In genomic region chr21:42974832-42975820, GRCh38 we compare ENCODE assay signal across 8 cellular contexts. TPM values are rescaled to one million over a fixed set of nuclear protein-coding genes. Genes with fewer than 3 reads are reported as not detected.
A peak's percentile ranks its signal among the peaks of the same experiment; 100 is the strongest.
DNase-seq lines count a peak whose midpoint lies in the region; ATAC-seq and TF ChIP-seq lines count a peak whose summit lies in the region.

No MANE protein-coding gene starts in this region.

- POLR2A ChIA-PET in CD8-positive, alpha-beta memory T cell (lab: Charles Lee), result interaction anchor here (1.3 kb wide), 1 partner anchor 83 kb away, joined by 13 read pairs; the partner anchor contains the start of gene NDUFV3

- peaks cover 0 to 11% (median 1%) of the 10 kb centered on the region in 3 donors for H3K36me3 Mint-ChIP-seq in CD8-positive, alpha-beta memory T cell
- peaks cover 24% of the 10 kb centered on the region for H3K36me3 Mint-ChIP-seq in stimulated activated effector memory CD8-positive, alpha-beta T cell treated with anti-CD3 and anti-CD28 coated beads, Interleukin-12 subunit alpha, Interleukin-12 subunit beta, amount 100 ng/mL, for 72 hours

- peaks cover 18% of the 10 kb centered on the region for H3K4me1 ChIP-seq in CD8-positive, alpha-beta memory T cell (ENCODE audit: insufficient read depth, low read length)
- peaks cover 24% of the 10 kb centered on the region for H3K4me1 ChIP-seq in NT2/D1 (ENCODE audit: insufficient read depth, insufficient read length)
- H3K4me1 ChIP-seq in muscle layer of colon (ENCODE audit: insufficient read depth, low read length), result peaks cover 17% of the 10 kb centered on the region

- no peaks in the 10 kb centered on the region for H3K36me3 ChIP-seq in CD8-positive, alpha-beta memory T cell (ENCODE audit: insufficient read depth, low read length)
- H3K36me3 ChIP-seq in NT2/D1 (ENCODE audit: insufficient read depth, insufficient read length, low read length) (peaks cover 23% of the 10 kb centered on the region), muscle layer of colon (ENCODE audit: insufficient read depth, low read length) (no peaks in the 10 kb centered on the region)

- no peaks in the 10 kb centered on the region for H3K27me3 Mint-ChIP-seq in CD8-positive, alpha-beta memory T cell

- peak overlapping the region; percentile 87 to 97 (median 89) for H3K4me3 Mint-ChIP-seq in CD8-positive, alpha-beta memory T cell
- H3K4me3 Mint-ChIP-seq in stimulated activated effector memory CD8-positive, alpha-beta T cell treated with anti-CD3 and anti-CD28 coated beads, Interleukin-12 subunit alpha, Interleukin-12 subunit beta, amount 100 ng/mL, for 72 hours, result peak overlapping the region; percentile 75

- peak; percentile 35 to 64 (median 54) for DNase-seq in CD8-positive, alpha-beta memory T cell
- DNase-seq in NT2/D1 (ENCODE audit: low read depth, low spot score) (no peak), activated T-cell treated with anti-CD3 and anti-CD28 coated beads for 48 hours (ENCODE audit: low read depth) (peak; percentile 65), erythroblast (lab: John Stamatoyannopoulos, UW) (peak; percentile 85 to 88)
- DNase-seq in stimulated activated effector memory CD8-positive, alpha-beta T cell treated with anti-CD3 and anti-CD28 coated beads, Interleukin-12 subunit alpha, Interleukin-12 subunit beta, amount 100 ng/mL, for 72 hours (ENCODE audit: low spot score in 2 of 2), result peak; percentile 34 to 82

- ATAC-seq in GM19438 (IDR thresholded peaks at IDR 0.05; ENCODE audit: low read depth, unreplicated experiment), result peak; percentile 16
- ATAC-seq in HG03521 (IDR thresholded peaks at IDR 0.05; ENCODE audit: unreplicated experiment), result peak; percentile 28
- ATAC-seq in stimulated activated effector memory CD8-positive, alpha-beta T cell treated with anti-CD3 and anti-CD28 coated beads, Interleukin-12 subunit alpha, Interleukin-12 subunit beta, amount 100 ng/mL, for 72 hours, result peak; percentile 35

- H3K4me1 Mint-ChIP-seq in CD8-positive, alpha-beta memory T cell, result peaks cover 17 to 42% (median 27%) of the 10 kb centered on the region in 3 donors
- peaks cover 23% of the 10 kb centered on the region for H3K4me1 Mint-ChIP-seq in stimulated activated effector memory CD8-positive, alpha-beta T cell treated with anti-CD3 and anti-CD28 coated beads, Interleukin-12 subunit alpha, Interleukin-12 subunit beta, amount 100 ng/mL, for 72 hours

- peak overlapping the region; percentile 85 for H3K27ac ChIP-seq in CD8-positive, alpha-beta memory T cell (ENCODE audit: low read depth, low read length)
- H3K27ac ChIP-seq in muscle layer of colon (ENCODE audit: low read depth, low read length), result peak overlapping the region; percentile 99

- peak overlapping the region; percentile 87 to 97 (median 94) for H3K27ac Mint-ChIP-seq in CD8-positive, alpha-beta memory T cell
- H3K27ac Mint-ChIP-seq in stimulated activated effector memory CD8-positive, alpha-beta T cell treated with anti-CD3 and anti-CD28 coated beads, Interleukin-12 subunit alpha, Interleukin-12 subunit beta, amount 100 ng/mL, for 72 hours, result peak overlapping the region; percentile 89

- H3K9ac ChIP-seq in NT2/D1 (ENCODE audit: insufficient read length, low read depth), result peak overlapping the region; percentile 96
- peak overlapping the region; percentile 59 for H3K9ac ChIP-seq in muscle layer of colon (ENCODE audit: low read length)

- peak overlapping the region; percentile 64 for H3K4me3 ChIP-seq in CD8-positive, alpha-beta memory T cell (ENCODE audit: low read length)
- H3K4me3 ChIP-seq in NT2/D1 (ENCODE audit: insufficient read length, low read depth) (peak overlapping the region; percentile 88), muscle layer of colon (ENCODE audit: low read depth in 1 of 2, low read length in 2 of 2) (peak overlapping the region; percentile 56 to 57)

- no peaks in the 10 kb centered on the region for H3K27me3 ChIP-seq in CD8-positive, alpha-beta memory T cell (ENCODE audit: insufficient read depth, low read length, poor library complexity, severe bottlenecking)
- H3K27me3 ChIP-seq in NT2/D1 (ENCODE audit: insufficient read depth, insufficient read length) (no peaks in the 10 kb centered on the region), muscle layer of colon (ENCODE audit: control insufficient read depth in 1 of 2, insufficient read depth in 2 of 2, low read length in 2 of 2) (no peaks in the 10 kb centered on the region)

- no peak for TF ChIP-seq POLR2A in erythroblast (IDR thresholded peaks at IDR 0.05; ENCODE audit: low read length)

- H3K9me3 Mint-ChIP-seq in CD8-positive, alpha-beta memory T cell, result no peaks in the 10 kb centered on the region
- H3K9me3 Mint-ChIP-seq in stimulated activated effector memory CD8-positive, alpha-beta T cell treated with anti-CD3 and anti-CD28 coated beads, Interleukin-12 subunit alpha, Interleukin-12 subunit beta, amount 100 ng/mL, for 72 hours, result no peaks in the 10 kb centered on the region

- CTCF ChIA-PET in CD8-positive, alpha-beta memory T cell (lab: Charles Lee), result no interaction called here

- H3K9me3 ChIP-seq in CD8-positive, alpha-beta memory T cell (ENCODE audit: low read length), result no peaks in the 10 kb centered on the region
- H3K9me3 ChIP-seq in NT2/D1 (ENCODE audit: insufficient read depth, low read length), result peaks cover 16% of the 10 kb centered on the region; the same call in 1 of the 2 replicates
- H3K9me3 ChIP-seq in muscle layer of colon (ENCODE audit: low read length), result no peaks in the 10 kb centered on the region

RNA-seq across cellular contexts. Expression of gene PKNOX1, which starts 0.8 kb away (rescaled TPM):
- total RNA-seq in CD8-positive, alpha-beta memory T cell, result 10 to 100 TPM; 22.8 to 22.9 TPM
- 18.6 TPM for polyA plus RNA-seq in CD8-positive, alpha-beta memory T cell

RNA-seq across cellular contexts. Expression of gene ERVH48-1, which starts 49.7 kb away (rescaled TPM):
- total RNA-seq in CD8-positive, alpha-beta memory T cell, result not detected
- not detected for polyA plus RNA-seq in CD8-positive, alpha-beta memory T cell
